ENCODE assay signal across 1 cellular context in genomic region chr9:36867672-36868471, GRCh38.
TF ChIP-seq lines count a peak whose summit lies in the region.

No MANE protein-coding gene starts in this region.

TF ChIP-seq in HepG2, 621 proteins besides CTCF, POLR2A, EP300 and RAD21 (continued from another document and continues in another):
- no peak; the same call in 1 of the 2 replicates for TF ChIP-seq PRMT3 (CRISPR knock-in tag; IDR thresholded peaks at IDR 0.05; ENCODE audit: borderline replicate concordance, low read depth)
- peak; percentile 100 for TF ChIP-seq SOX13 (IDR thresholded peaks at IDR 0.05)
- TF ChIP-seq SOX13 (CRISPR knock-in tag; conservative IDR thresholded peaks at IDR 0.05 in 1 of 2, IDR thresholded peaks at IDR 0.05 in 1 of 2): peak in 1 of 2 experiments; percentile 100; a peak in 2 of 4 replicates
- TF ChIP-seq CENPT (CRISPR knock-in tag; IDR thresholded peaks at IDR 0.05; ENCODE audit: low read depth): no peak
- TF ChIP-seq ZNF598 (CRISPR knock-in tag; IDR thresholded peaks at IDR 0.05; ENCODE audit: borderline replicate concordance): no peak
- TF ChIP-seq KMT2A (CRISPR knock-in tag; IDR thresholded peaks at IDR 0.05): no peak
- peak; percentile 99 for TF ChIP-seq MIXL1 (CRISPR knock-in tag; IDR thresholded peaks at IDR 0.05)
- TF ChIP-seq ZNF629 (CRISPR knock-in tag; conservative IDR thresholded peaks at IDR 0.05): peak; percentile 55
- TF ChIP-seq ZNF660 (CRISPR knock-in tag; IDR thresholded peaks at IDR 0.05; ENCODE audit: borderline replicate concordance, low read depth): no peak
- no peak for TF ChIP-seq ZNF296 (CRISPR knock-in tag; conservative IDR thresholded peaks at IDR 0.05)
- TF ChIP-seq PTBP1 (IDR thresholded peaks at IDR 0.05; ENCODE audit: low read depth, low read length, poor library complexity, severe bottlenecking): no peak
- TF ChIP-seq ZNF160 (CRISPR knock-in tag; IDR thresholded peaks at IDR 0.05): peak; percentile 89
- no peak for TF ChIP-seq ATRX (CRISPR knock-in tag; IDR thresholded peaks at IDR 0.05; ENCODE audit: borderline replicate concordance)
- TF ChIP-seq ATF4 (CRISPR knock-in tag; IDR thresholded peaks at IDR 0.05): no peak
- TF ChIP-seq TBL1XR1 (IDR thresholded peaks at IDR 0.05; ENCODE audit: borderline replicate concordance, low read length, partially characterized antibody): peak; percentile 78
- no peak for TF ChIP-seq JDP2 (CRISPR knock-in tag; IDR thresholded peaks at IDR 0.05; ENCODE audit: borderline replicate concordance)
- TF ChIP-seq ZNF280B (CRISPR knock-in tag; IDR thresholded peaks at IDR 0.05; ENCODE audit: borderline replicate concordance): no peak
- TF ChIP-seq ZBTB39 (CRISPR knock-in tag; IDR thresholded peaks at IDR 0.05): no peak
- TF ChIP-seq ZSCAN31 (CRISPR knock-in tag; IDR thresholded peaks at IDR 0.05; ENCODE audit: low read depth): 0 out of 2 replicates have a peak, but pooled peaks have one; percentile 33
- TF ChIP-seq KDM5B (CRISPR knock-in tag; IDR thresholded peaks at IDR 0.05; ENCODE audit: borderline replicate concordance): peak; percentile 45; the same call in 1 of the 2 replicates
- TF ChIP-seq ZNF670 (CRISPR knock-in tag; IDR thresholded peaks at IDR 0.05; ENCODE audit: borderline replicate concordance): 0 out of 2 replicates have a peak, but pooled peaks have one; percentile 60
- no peak for TF ChIP-seq SYNCRIP (IDR thresholded peaks at IDR 0.05; ENCODE audit: insufficient read depth, low read depth, low read length)
- no peak for TF ChIP-seq ZNF597 (CRISPR knock-in tag; IDR thresholded peaks at IDR 0.05)
- TF ChIP-seq PBX2 (CRISPR knock-in tag; IDR thresholded peaks at IDR 0.05): peak; percentile 55; the same call in 1 of the 2 replicates
- TF ChIP-seq HOXA3 (CRISPR knock-in tag; IDR thresholded peaks at IDR 0.05): peak; percentile 82
- TF ChIP-seq ZNF280D (CRISPR knock-in tag; IDR thresholded peaks at IDR 0.05): no peak
- no peak for TF ChIP-seq MLLT10 (CRISPR knock-in tag; IDR thresholded peaks at IDR 0.05)
- peak; percentile 97 for TF ChIP-seq MEIS2 (CRISPR knock-in tag; IDR thresholded peaks at IDR 0.05)
- peak; percentile 46; the same call in 1 of the 2 replicates for TF ChIP-seq ARID3A (IDR thresholded peaks at IDR 0.05; ENCODE audit: low read depth, low read length)
- TF ChIP-seq RBM39 (IDR thresholded peaks at IDR 0.05; ENCODE audit: low read depth, low read length, poor library complexity, severe bottlenecking): no peak
- 0 out of 2 replicates have a peak, but pooled peaks have one; percentile 24 for TF ChIP-seq KLF11 (CRISPR knock-in tag; IDR thresholded peaks at IDR 0.05)
- TF ChIP-seq SATB2 (CRISPR knock-in tag; IDR thresholded peaks at IDR 0.05): no peak
- no peak for TF ChIP-seq AGO2 (optimal IDR thresholded peaks at IDR 0.05; ENCODE audit: low read depth, low read length)
- no peak for TF ChIP-seq ZNF230 (CRISPR knock-in tag; IDR thresholded peaks at IDR 0.05)
- TF ChIP-seq ZNF256 (CRISPR knock-in tag; conservative IDR thresholded peaks at IDR 0.05): 0 out of 2 replicates have a peak, but pooled peaks have one; percentile 70
- TF ChIP-seq CREM (IDR thresholded peaks at IDR 0.05): peak; percentile 87
- TF ChIP-seq CREM (CRISPR knock-in tag; IDR thresholded peaks at IDR 0.05): no peak
- no peak for TF ChIP-seq TIGD3 (CRISPR knock-in tag; IDR thresholded peaks at IDR 0.05; ENCODE audit: borderline replicate concordance)
- TF ChIP-seq TRAFD1 (CRISPR knock-in tag; IDR thresholded peaks at IDR 0.05; ENCODE audit: borderline replicate concordance): no peak
- TF ChIP-seq ZFP37 (CRISPR knock-in tag; IDR thresholded peaks at IDR 0.05; ENCODE audit: borderline replicate concordance): no peak
- no peak for TF ChIP-seq HNRNPH1 (optimal IDR thresholded peaks at IDR 0.05; ENCODE audit: low read depth, low read length)
- TF ChIP-seq ATF1 (CRISPR knock-in tag; IDR thresholded peaks at IDR 0.05): no peak
- TF ChIP-seq ZSCAN9 (CRISPR knock-in tag; IDR thresholded peaks at IDR 0.05; ENCODE audit: borderline replicate concordance): peak; percentile 92; the same call in 1 of the 2 replicates
- TF ChIP-seq SIN3A (IDR thresholded peaks at IDR 0.05; ENCODE audit: borderline replicate concordance, low read depth, low read length): peak; percentile 56; the same call in 1 of the 2 replicates
- no peak for TF ChIP-seq PAX8 (CRISPR knock-in tag; IDR thresholded peaks at IDR 0.05; ENCODE audit: borderline replicate concordance)
- TF ChIP-seq THAP11 (CRISPR knock-in tag; IDR thresholded peaks at IDR 0.05): peak; percentile 82
- TF ChIP-seq ZNF639 (CRISPR knock-in tag; conservative IDR thresholded peaks at IDR 0.05): 0 out of 2 replicates have a peak, but pooled peaks have one; percentile 20
